In genomic region chr3:34260266-34260990, GRCh38 we compare ENCODE assay signal across 8 cellular contexts.
DNase-seq lines count a peak whose midpoint lies in the region; ATAC-seq and TF ChIP-seq lines count a peak whose summit lies in the region.

No MANE protein-coding gene starts in this region.

- peak overlapping the region; percentile 16 for H3K4me2 ChIP-seq in skeletal muscle satellite cell (ENCODE audit: low read length)

- no peaks in the 10 kb centered on the region for H3K9me3 Mint-ChIP-seq in activated naive CD8-positive, alpha-beta T cell treated with anti-CD3 and anti-CD28 coated beads, Interleukin-2, amount 50 U/mL, for 24 hours

- H3K4me1 ChIP-seq in left ventricle myocardium inferior: peaks cover 38% of the 10 kb centered on the region
- peaks cover 7% of the 10 kb centered on the region for H3K4me1 ChIP-seq in skeletal muscle satellite cell (ENCODE audit: control insufficient read depth, insufficient read depth, low read length)

- H3K27me3 ChIP-seq in left ventricle myocardium inferior (ENCODE audit: low read depth): no peaks in the 10 kb centered on the region
- peaks cover 3% of the 10 kb centered on the region for H3K27me3 ChIP-seq in skeletal muscle satellite cell (ENCODE audit: control insufficient read depth, insufficient read depth, low read length)

- H3K9ac ChIP-seq in skeletal muscle satellite cell (ENCODE audit: low read depth, low read length): no peak overlapping the region

- peaks cover 3% of the 10 kb centered on the region for H3K27me3 Mint-ChIP-seq in activated naive CD8-positive, alpha-beta T cell treated with anti-CD3 and anti-CD28 coated beads, Interleukin-2, amount 50 U/mL, for 24 hours

- in situ Hi-C loops in Caki2 (cut with HindIII; ENCODE audit: low pct_unique_long_range_greater_than_20kb, low sequenced_read_pairs): no loop called here

- DNase-seq in Caki2 (ENCODE audit: low read depth) (peak; percentile 16), LNCaP clone FGC (ENCODE audit: low read depth) (peak; percentile 23), left ventricle myocardium inferior (peak; percentile 29), NCI-H128 (lab: John Stamatoyannopoulos, UW; ENCODE audit: unreplicated experiment) (no peak)
- DNase-seq in activated naive CD8-positive, alpha-beta T cell treated with anti-CD3 and anti-CD28 coated beads, Interleukin-2, amount 50 U/mL, for 24 hours: peak; percentile 55

- H3K9me3 ChIP-seq in left ventricle myocardium inferior (replicated peaks) (no peaks in the 10 kb centered on the region), skeletal muscle satellite cell (replicated peaks; ENCODE audit: low read length) (no peaks in the 10 kb centered on the region)

- no peaks in the 10 kb centered on the region for H3K36me3 Mint-ChIP-seq in activated naive CD8-positive, alpha-beta T cell treated with anti-CD3 and anti-CD28 coated beads, Interleukin-2, amount 50 U/mL, for 24 hours (ENCODE audit: low read depth)

- TF ChIP-seq CTCF in LNCaP clone FGC (IDR thresholded peaks at IDR 0.05; ENCODE audit: control insufficient read depth, extremely low read depth, insufficient read depth): peak; percentile 76
- peak; percentile 77 for TF ChIP-seq CTCF in left ventricle myocardium inferior (IDR thresholded peaks at IDR 0.05; ENCODE audit: borderline replicate concordance)

- intact Hi-C loops in left ventricle myocardium inferior (cut with micrococcal nuclease): no loop called here

- peaks cover 22% of the 10 kb centered on the region for H3K4me1 Mint-ChIP-seq in activated naive CD8-positive, alpha-beta T cell treated with anti-CD3 and anti-CD28 coated beads, Interleukin-2, amount 50 U/mL, for 24 hours

- H3K36me3 ChIP-seq in left ventricle myocardium inferior (no peaks in the 10 kb centered on the region), skeletal muscle satellite cell (ENCODE audit: insufficient read depth, low read length) (no peaks in the 10 kb centered on the region)

- ATAC-seq in GM19328 (IDR thresholded peaks at IDR 0.05; ENCODE audit: unreplicated experiment) (peak; percentile 42), GM21367 (IDR thresholded peaks at IDR 0.05; ENCODE audit: unreplicated experiment) (no peak)
- ATAC-seq in activated naive CD8-positive, alpha-beta T cell treated with anti-CD3 and anti-CD28 coated beads, Interleukin-2, amount 50 U/mL, for 24 hours: no peak

- H3K4me3 ChIP-seq in LNCaP clone FGC (ENCODE audit: low read depth, low read length): no peak overlapping the region
- H3K4me3 ChIP-seq in left ventricle myocardium inferior: no peak overlapping the region
- no peak overlapping the region for H3K4me3 ChIP-seq in skeletal muscle satellite cell (ENCODE audit: low read length)

- H3K27ac ChIP-seq in left ventricle myocardium inferior (replicated peaks): no peak overlapping the region

- H3K4me3 Mint-ChIP-seq in activated naive CD8-positive, alpha-beta T cell treated with anti-CD3 and anti-CD28 coated beads, Interleukin-2, amount 50 U/mL, for 24 hours: no peak overlapping the region

- H3K27ac Mint-ChIP-seq in activated naive CD8-positive, alpha-beta T cell treated with anti-CD3 and anti-CD28 coated beads, Interleukin-2, amount 50 U/mL, for 24 hours: no peak overlapping the region
